ENCODE assay signal across 12 cellular contexts in genomic region chr1:93988634-93989350, GRCh38.
DNase-seq lines count a peak whose midpoint lies in the region; ATAC-seq, FAIRE-seq and TF ChIP-seq lines count a peak whose summit lies in the region.
"Had no signal": no experiment of that assay in that cellular context is flagged by ENCODE, and none has a peak within 500 bp of the region (broad histone marks: within the 10 kb centered on the region; RNA-seq: fewer than 3 reads in every experiment).

No MANE protein-coding gene starts in this region.

- FAIRE-seq in astrocyte (lab: Jason Lieb, UNC) (no peak), keratinocyte (lab: Jason Lieb, UNC) (peak; percentile 97)

- POLR2A ChIA-PET in WTC11 (lab: Charles Lee) = no interaction called here

- H3K4me3 ChIP-seq in astrocyte (ENCODE audit: insufficient read depth, low read depth, low read length) = no peak overlapping the region
- peak overlapping the region in 1 of 3 experiments; percentile 15 for H3K4me3 ChIP-seq in keratinocyte (ENCODE audit: control insufficient read depth in 2 of 3, extremely low read depth in 1 of 3, insufficient read depth in 2 of 3, low read depth in 1 of 3, low read length in 3 of 3)
- H3K4me3 ChIP-seq: heart right ventricle had no signal

- H3K9me3 Mint-ChIP-seq in astrocyte (ENCODE audit: unreplicated experiment) (no peaks in the 10 kb centered on the region), type B pancreatic cell (no peaks in the 10 kb centered on the region), WTC11 (no peaks in the 10 kb centered on the region)
- H3K9me3 Mint-ChIP-seq: activated T-helper 1 cell treated with anti-CD3 and anti-CD28 coated beads, Interleukin-12 subunit alpha, Interleukin-12 subunit beta, Interleukin-2, Interleukin-4 antibody, amounts not matched to agents 30 ng/mL and 10 ng/mL and 1 ng/mL, durations not matched to agents 14 hours and 24 hours and 36 hours had no signal

- H3K9me1 ChIP-seq in keratinocyte (ENCODE audit: control insufficient read depth, extremely low read depth, insufficient read depth, low read length) = no peaks in the 10 kb centered on the region

- H3K4me1 ChIP-seq in astrocyte (ENCODE audit: insufficient read depth, low read length) = peaks cover 31% of the 10 kb centered on the region
- H3K4me1 ChIP-seq in keratinocyte (ENCODE audit: control insufficient read depth, extremely low read depth, insufficient read depth, low read length) = peaks cover 46% of the 10 kb centered on the region

- H3K36me3 ChIP-seq in astrocyte (ENCODE audit: insufficient read depth, low read length) = no peaks in the 10 kb centered on the region
- no peaks in the 10 kb centered on the region for H3K36me3 ChIP-seq in keratinocyte (ENCODE audit: control insufficient read depth in 2 of 2, extremely low read depth in 1 of 2, insufficient read depth in 2 of 2, low read length in 2 of 2)
- H3K36me3 ChIP-seq: heart right ventricle had no signal

- peaks cover 43% of the 10 kb centered on the region for H3K4me1 Mint-ChIP-seq in astrocyte (ENCODE audit: low read depth, unreplicated experiment)
- peaks cover 8% of the 10 kb centered on the region for H3K4me1 Mint-ChIP-seq in type B pancreatic cell (ENCODE audit: unreplicated experiment)
- peaks cover 14% of the 10 kb centered on the region for H3K4me1 Mint-ChIP-seq in WTC11

- H3K27ac Mint-ChIP-seq in astrocyte (ENCODE audit: unreplicated experiment) = peak overlapping the region; percentile 37
- H3K27ac Mint-ChIP-seq in type B pancreatic cell = peak overlapping the region; percentile 89
- H3K27ac Mint-ChIP-seq in WTC11 = no peak overlapping the region
- H3K27ac Mint-ChIP-seq: activated T-helper 1 cell treated with anti-CD3 and anti-CD28 coated beads, Interleukin-12 subunit alpha, Interleukin-12 subunit beta, Interleukin-2, Interleukin-4 antibody, amounts not matched to agents 30 ng/mL and 10 ng/mL and 1 ng/mL, durations not matched to agents 14 hours and 24 hours and 36 hours had no signal

- H3K27ac ChIP-seq in astrocyte (ENCODE audit: low read depth, low read length) (peak overlapping the region; percentile 39), keratinocyte (ENCODE audit: control insufficient read depth, insufficient read depth, low read length) (peak overlapping the region; percentile 60)
- H3K27ac ChIP-seq: heart right ventricle had no signal

- H3K36me3 Mint-ChIP-seq in astrocyte (ENCODE audit: low read depth, unreplicated experiment) (no peaks in the 10 kb centered on the region), type B pancreatic cell (no peaks in the 10 kb centered on the region), WTC11 (no peaks in the 10 kb centered on the region)

- H3K79me2 ChIP-seq in astrocyte (ENCODE audit: insufficient read depth, low read length) (no peaks in the 10 kb centered on the region), keratinocyte (ENCODE audit: control insufficient read depth, insufficient read depth, low read length) (no peaks in the 10 kb centered on the region)

- H3K27me3 Mint-ChIP-seq in astrocyte (ENCODE audit: low read depth, unreplicated experiment) = peaks cover 8% of the 10 kb centered on the region
- H3K27me3 Mint-ChIP-seq in type B pancreatic cell = no peaks in the 10 kb centered on the region
- H3K27me3 Mint-ChIP-seq in WTC11 (ENCODE audit: low read depth) = no peaks in the 10 kb centered on the region; the same call in 1 of the 2 replicates

- dilution Hi-C loops in keratinocyte (cut with MboI; ENCODE audit: extremely low pct_ligation_motif_present, low sequenced_read_pairs) = no loop called here

- H2AFZ ChIP-seq in astrocyte (ENCODE audit: low read depth, low read length) (no peak overlapping the region), keratinocyte (ENCODE audit: control insufficient read depth, low read length) (no peak overlapping the region)

- TF ChIP-seq CTCF in astrocyte (IDR thresholded peaks at IDR 0.05; ENCODE audit: insufficient read depth, low read depth, low read length) (no peak), keratinocyte (optimal IDR thresholded peaks at IDR 0.05 in 1 of 3, IDR thresholded peaks at IDR 0.05 in 1 of 3, conservative IDR thresholded peaks at IDR 0.05 in 1 of 3; ENCODE audit: extremely low read depth in 1 of 3, insufficient read depth in 2 of 3, low read length in 3 of 3) (no peak), type B pancreatic cell (conservative IDR thresholded peaks at IDR 0.05) (no peak), WTC11 (IDR thresholded peaks at IDR 0.05) (no peak)

- H3K9me3 ChIP-seq in astrocyte (ENCODE audit: insufficient read depth, low read depth, low read length) (no peaks in the 10 kb centered on the region), keratinocyte (ENCODE audit: control insufficient read depth, low read depth, low read length) (no peaks in the 10 kb centered on the region)
- H3K9me3 ChIP-seq: heart right ventricle had no signal

- CTCF ChIA-PET in WTC11 (lab: Charles Lee) = interaction anchor here (0.9 to 3.8 kb wide), 4 partner anchors 8 to 347 kb away, joined by 3 to 25 read pairs (median 8); no protein-coding TSS in a partner anchor

- no peak overlapping the region for H3K9ac ChIP-seq in astrocyte (ENCODE audit: low read length)
- H3K9ac ChIP-seq in keratinocyte (ENCODE audit: control insufficient read depth, extremely low read depth, insufficient read depth, low read length) = no peak overlapping the region

- H3K4me2 ChIP-seq in astrocyte (ENCODE audit: low read length) (peak overlapping the region; percentile 44), keratinocyte (ENCODE audit: control insufficient read depth, extremely low read depth, insufficient read depth, low read depth, low read length) (peak overlapping the region; percentile 53)

- no peak for ATAC-seq in WTC11
- ATAC-seq: heart right ventricle had no signal

- H4K20me1 ChIP-seq in astrocyte (ENCODE audit: insufficient read depth, low read length) (no peaks in the 10 kb centered on the region), keratinocyte (ENCODE audit: control insufficient read depth, extremely low read depth, insufficient read depth, low read length) (no peaks in the 10 kb centered on the region)

- peak overlapping the region; percentile 9 for H3K4me3 Mint-ChIP-seq in astrocyte (ENCODE audit: unreplicated experiment)
- H3K4me3 Mint-ChIP-seq in type B pancreatic cell = peak overlapping the region; percentile 59
- H3K4me3 Mint-ChIP-seq in WTC11 = no peak overlapping the region
- H3K4me3 Mint-ChIP-seq: activated T-helper 1 cell treated with anti-CD3 and anti-CD28 coated beads, Interleukin-12 subunit alpha, Interleukin-12 subunit beta, Interleukin-2, Interleukin-4 antibody, amounts not matched to agents 30 ng/mL and 10 ng/mL and 1 ng/mL, durations not matched to agents 14 hours and 24 hours and 36 hours had no signal

- H3K27me3 ChIP-seq in astrocyte (ENCODE audit: insufficient read depth, low read length) = no peaks in the 10 kb centered on the region
- H3K27me3 ChIP-seq in keratinocyte (ENCODE audit: control insufficient read depth, extremely low read depth, insufficient read depth, low read length) = no peaks in the 10 kb centered on the region

- peak; percentile 93 for DNase-seq in HT1080 (ENCODE audit: low read depth)
- peak; percentile 97 for DNase-seq in astrocyte (ENCODE audit: low read depth)
- DNase-seq in keratinocyte (ENCODE audit: low read depth, low spot score) = no peak
- no peak for DNase-seq in type B pancreatic cell (ENCODE audit: extremely low spot score, unreplicated experiment)
- DNase-seq in activated gamma-delta T cell treated with Interleukin-2 at 50 U/mL for 16 hours = no peak
- no peak for DNase-seq in WTC11 (ENCODE audit: low spot score)
- DNase-seq in NCI-H1694 (lab: John Stamatoyannopoulos, UW) = no peak
- DNase-seq: activated CD4-positive, CD25-positive, alpha-beta regulatory T cell; cerebellar nuclear complex; heart right ventricle; NCI-H187 treated with DMSO at 0.1 percent for 48 hours had no signal

TF ChIP-seq in WTC11, 78 proteins besides CTCF, POLR2A, EP300 and RAD21 (continues in another document):
- TF ChIP-seq ZNF416 (CRISPR knock-in tag; IDR thresholded peaks at IDR 0.05) (no peak), RORB (CRISPR knock-in tag; IDR thresholded peaks at IDR 0.05) (no peak), NR1H2 (CRISPR knock-in tag; IDR thresholded peaks at IDR 0.05) (no peak), E2F4 (CRISPR knock-in tag; IDR thresholded peaks at IDR 0.05; ENCODE audit: borderline replicate concordance, low read depth) (no peak), RELA (CRISPR knock-in tag; IDR thresholded peaks at IDR 0.05; ENCODE audit: borderline replicate concordance) (no peak), MAX (CRISPR knock-in tag; IDR thresholded peaks at IDR 0.05) (no peak), TP53 (CRISPR knock-in tag; IDR thresholded peaks at IDR 0.05) (no peak), ZMAT4 (CRISPR knock-in tag; IDR thresholded peaks at IDR 0.05) (no peak), MYBL2 (CRISPR knock-in tag; IDR thresholded peaks at IDR 0.05) (no peak), FOXJ3 (CRISPR knock-in tag; IDR thresholded peaks at IDR 0.05; ENCODE audit: borderline replicate concordance) (no peak)
- TF ChIP-seq, protein P1, sequence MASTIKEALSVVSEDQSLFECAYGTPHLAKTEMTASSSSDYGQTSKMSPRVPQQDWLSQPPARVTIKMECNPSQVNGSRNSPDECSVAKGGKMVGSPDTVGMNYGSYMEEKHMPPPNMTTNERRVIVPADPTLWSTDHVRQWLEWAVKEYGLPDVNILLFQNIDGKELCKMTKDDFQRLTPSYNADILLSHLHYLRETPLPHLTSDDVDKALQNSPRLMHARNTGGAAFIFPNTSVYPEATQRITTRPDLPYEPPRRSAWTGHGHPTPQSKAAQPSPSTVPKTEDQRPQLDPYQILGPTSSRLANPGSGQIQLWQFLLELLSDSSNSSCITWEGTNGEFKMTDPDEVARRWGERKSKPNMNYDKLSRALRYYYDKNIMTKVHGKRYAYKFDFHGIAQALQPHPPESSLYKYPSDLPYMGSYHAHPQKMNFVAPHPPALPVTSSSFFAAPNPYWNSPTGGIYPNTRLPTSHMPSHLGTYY (CRISPR knock-in tag; IDR thresholded peaks at IDR 0.05) = no peak

Comparison
In these comparisons a context has a peak if more than half of its experiments do, and no peak if none do; other contexts are left out.
1. DNase-seq: peak in HT1080 (single experiment) and astrocyte (single experiment); none in keratinocyte (single experiment), type B pancreatic cell (single experiment), activated gamma-delta T cell treated with Interleukin-2 at 50 U/mL for 16 hours (single experiment), WTC11 (single experiment) and NCI-H1694 (single experiment).